19 cellular contexts compared by ENCODE assay signal in genomic region chr15:43346305-43346704, GRCh38. TPM values are rescaled to one million over a fixed set of nuclear protein-coding genes. Genes with fewer than 3 reads are reported as not detected.
DNase-seq lines count a peak whose midpoint lies in the region; ATAC-seq and TF ChIP-seq lines count a peak whose summit lies in the region.
"Had no signal": no experiment of that assay in that cellular context is flagged by ENCODE, and none has a peak within 500 bp of the region (broad histone marks: within the 10 kb centered on the region; RNA-seq: fewer than 3 reads in every experiment).

No MANE protein-coding gene starts in this region.

- DNase-seq in A673 (ENCODE audit: low spot score) (peak; percentile 33), LHCN-M2 (ENCODE audit: low read depth) (peak; percentile 23), UCSD-AML1 (lab: John Stamatoyannopoulos, UW; ENCODE audit: unreplicated experiment) (peak; percentile 54), mucosa of gallbladder (ENCODE audit: low spot score) (no peak), NCI-H1436 (lab: John Stamatoyannopoulos, UW) (no peak)
- DNase-seq: activated B cell treated with CpG ODN at 0.5 μM for 24 hours; H9; hippocampal formation; mucosa of descending colon; NCI-H1105 treated with DMSO at 0.1 percent for 48 hours; NCI-H345; pancreas; stimulated activated CD4-positive, alpha-beta T cell treated with anti-CD3 and anti-CD28 coated beads, Interleukin-4, amount 100 ng/mL, for 24 hours had no signal

- BruUV-seq in A673 (replicated peaks; lab: Mats Ljungman, UMichigan) = no TSS peak

- peak; percentile 33; the same call in 1 of the 2 replicates for TF ChIP-seq CTCF in A673 (conservative IDR thresholded peaks at IDR 0.05; ENCODE audit: low read depth, low read length)
- 0 out of 2 replicates have a peak, but pooled peaks have one; percentile 3 for TF ChIP-seq CTCF in C4-2B (conservative IDR thresholded peaks at IDR 0.05)

- H3K4me3 ChIP-seq in A673 (ENCODE audit: low read depth, low read length, poor library complexity, severe bottlenecking) = no peak overlapping the region
- H3K4me3 ChIP-seq: BLaER1, breast epithelium, mucosa of descending colon, pancreas had no signal

- peaks cover 17% of the 10 kb centered on the region for H3K4me1 ChIP-seq in A673 (ENCODE audit: insufficient read depth, low read length, poor library complexity, severe bottlenecking)
- H3K4me1 ChIP-seq: breast epithelium, pancreas had no signal

- CTCF ChIA-PET in A673 (lab: Charles Lee) = no interaction called here

- H3K27ac ChIP-seq in A673 (ENCODE audit: low read depth, low read length, poor library complexity, severe bottlenecking) (no peak overlapping the region), C4-2B (no peak overlapping the region)
- H3K27ac ChIP-seq: BLaER1, breast epithelium, pancreas had no signal

- H3K36me3 ChIP-seq in A673 (ENCODE audit: insufficient read depth, low read length, poor library complexity, severe bottlenecking) = peaks cover 12% of the 10 kb centered on the region
- H3K36me3 ChIP-seq: breast epithelium had no signal

- no peaks in the 10 kb centered on the region for H3K27me3 ChIP-seq in A673 (replicated peaks; ENCODE audit: insufficient read depth, low read depth, low read length, poor library complexity)
- H3K27me3 ChIP-seq: BLaER1, breast epithelium, pancreas had no signal

- no peak for ATAC-seq in GM18909 (IDR thresholded peaks at IDR 0.05; ENCODE audit: poor library complexity, unreplicated experiment)
- ATAC-seq in HG02870 (IDR thresholded peaks at IDR 0.05; ENCODE audit: unreplicated experiment) = no peak
- ATAC-seq: mucosa of descending colon, pancreas had no signal

- POLR2A ChIA-PET in A673 (lab: Charles Lee; ENCODE audit: low non-redundant PET) = no interaction called here

- intact Hi-C loops in A673 (cut with micrococcal nuclease; ENCODE audit: unreplicated experiment) = no loop called here

- H3K9me3 ChIP-seq in A673 (ENCODE audit: low read depth, low read length, poor library complexity, severe bottlenecking) = no peaks in the 10 kb centered on the region
- H3K9me3 ChIP-seq: BLaER1, breast epithelium, mucosa of descending colon, pancreas had no signal

RNA-seq across cellular contexts. Expression of gene LCMT2, which starts 15.9 kb away (rescaled TPM):
- total RNA-seq in A673 (2021) (14.3 and 17.2 TPM in 2 replicates), LHCN-M2 (2014; rRNA removed) (10.4 and 13.8 TPM in 2 replicates), mucosa of gallbladder (7.5 TPM)
- polyA plus RNA-seq in LHCN-M2 (2012) = 8.2 TPM

RNA-seq across cellular contexts. Expression of gene ZSCAN29, which starts 24.5 kb away (rescaled TPM):
- total RNA-seq in A673 (2021) (33.3 and 34.4 TPM in 2 replicates), LHCN-M2 (2014; rRNA removed) (20.8 and 24.2 TPM in 2 replicates), mucosa of gallbladder (26.0 TPM)
- polyA plus RNA-seq in LHCN-M2 (2012) = 6.8 TPM

RNA-seq across cellular contexts. Expression of gene TUBGCP4, which starts 24.6 kb away (rescaled TPM):
- total RNA-seq in A673 (2021) (31.4 and 37.6 TPM in 2 replicates), LHCN-M2 (2014; rRNA removed) (13.8 and 15.6 TPM in 2 replicates), mucosa of gallbladder (22.0 TPM)
- 7.4 TPM for polyA plus RNA-seq in LHCN-M2 (2012)

RNA-seq across cellular contexts. Expression of gene TGM7, which starts 44.2 kb away (rescaled TPM):
- total RNA-seq in A673 (2021) (not detected in 2 replicates), LHCN-M2 (2014; rRNA removed) (not detected in 2 replicates), mucosa of gallbladder (not detected)
- polyA plus RNA-seq in LHCN-M2 (2012) = not detected
- total RNA-seq: activated B cell treated with CpG ODN at 0.5 μM for 24 hours, breast epithelium, H9, mucosa of descending colon, pancreas, skeletal muscle tissue had no signal
- polyA plus RNA-seq: pancreas had no signal

Comparison
In these comparisons a context has a peak if more than half of its experiments do, and no peak if none do; other contexts are left out.
1. DNase-seq: peak in A673 (single experiment), LHCN-M2 (single experiment) and UCSD-AML1 (single experiment); none in mucosa of gallbladder (single experiment) and NCI-H1436 (single experiment).